ENCODE assay signal across 23 cellular contexts in the genomic region with DNA sequence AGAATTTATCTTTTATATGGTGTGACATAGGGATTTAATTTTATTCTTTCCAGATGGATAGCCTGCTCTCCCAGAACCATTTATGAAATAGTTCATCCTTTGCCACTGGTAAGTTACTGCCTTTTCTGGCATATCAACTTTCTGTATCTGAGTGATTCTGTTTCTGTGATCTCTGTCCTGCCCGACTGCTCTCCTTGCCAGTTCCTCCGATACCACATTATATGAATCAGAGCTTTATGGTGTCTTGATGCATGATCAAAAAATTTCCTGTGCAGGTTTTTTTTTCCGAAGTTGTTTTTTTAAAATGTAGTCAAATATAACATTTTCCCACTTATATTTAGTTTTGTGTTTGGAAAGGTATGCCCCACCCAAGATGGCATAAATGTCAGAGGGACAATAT.
A peak's percentile ranks its signal among the peaks of the same experiment; 100 is the strongest.
DNase-seq lines count a peak whose midpoint lies in the region; ATAC-seq and TF ChIP-seq lines count a peak whose summit lies in the region.
"Had no signal": no experiment of that assay in that cellular context is flagged by ENCODE, and none has a peak within 500 bp of the region (broad histone marks: within the 10 kb centered on the region; RNA-seq: fewer than 3 reads in every experiment).

No MANE protein-coding gene starts in this region.

- H3K27me3 ChIP-seq in adipocyte (replicated peaks; ENCODE audit: control insufficient read depth, insufficient read depth, low read length) (no peaks in the 10 kb centered on the region), body of pancreas (no peaks in the 10 kb centered on the region)
- H3K27me3 ChIP-seq: BE2C, Peyer's patch had no signal

- peaks cover 11% of the 10 kb centered on the region for H3K9me3 Mint-ChIP-seq in type B pancreatic cell

- H3K27ac ChIP-seq in body of pancreas (no peak overlapping the region), RWPE1 (no peak overlapping the region)
- H3K27ac ChIP-seq: Peyer's patch had no signal

- POLR2A ChIA-PET in RWPE1 (lab: Yijun Ruan, JAX; ENCODE audit: low non-redundant PET): no interaction called here

- H3K36me3 ChIP-seq in adipocyte (ENCODE audit: control insufficient read depth, insufficient read depth, low read length, severe bottlenecking): no peaks in the 10 kb centered on the region
- H3K36me3 ChIP-seq in body of pancreas (replicated peaks in 1 of 2; ENCODE audit: insufficient read depth in 1 of 2, low read depth in 2 of 2): no peaks in the 10 kb centered on the region
- H3K36me3 ChIP-seq: BE2C, Peyer's patch had no signal

- no peaks in the 10 kb centered on the region for H3K36me3 Mint-ChIP-seq in type B pancreatic cell
- H3K36me3 Mint-ChIP-seq: CD14-positive monocyte; CD8-positive, alpha-beta memory T cell; T-cell had no signal

- 69 to 82% methylated on average over 3 of the region's 3 CpGs for WGBS in body of pancreas, 2 donors

- intact Hi-C loops in body of pancreas (cut with DNase I): no loop called here

- no peak for ATAC-seq in body of pancreas
- ATAC-seq: GM23338, K562, T-cell had no signal

- H3K27ac Mint-ChIP-seq in type B pancreatic cell: no peak overlapping the region
- H3K27ac Mint-ChIP-seq: CD14-positive monocyte; CD8-positive, alpha-beta memory T cell; GM23338; H9; T-cell had no signal

- H3K4me3 Mint-ChIP-seq in type B pancreatic cell: no peak overlapping the region
- H3K4me3 Mint-ChIP-seq: CD14-positive monocyte; CD8-positive, alpha-beta memory T cell; GM23338; H9; T-cell had no signal

- no peak overlapping the region for H3K9ac ChIP-seq in adipocyte (ENCODE audit: low read length)

- H3K4me1 ChIP-seq in adipocyte (ENCODE audit: control insufficient read depth, insufficient read depth, low read length): peaks cover 3% of the 10 kb centered on the region
- H3K4me1 ChIP-seq in body of pancreas: no peaks in the 10 kb centered on the region
- H3K4me1 ChIP-seq: BE2C, Peyer's patch had no signal

- H3K9me3 ChIP-seq in adipocyte (ENCODE audit: control insufficient read depth, low read length) (peaks cover 30% of the 10 kb centered on the region), body of pancreas (no peaks in the 10 kb centered on the region)
- H3K9me3 ChIP-seq: BE2C had no signal

- no peak for TF ChIP-seq CTCF in body of pancreas (IDR thresholded peaks at IDR 0.05)
- TF ChIP-seq CTCF in type B pancreatic cell (conservative IDR thresholded peaks at IDR 0.05): no peak
- TF ChIP-seq CTCF in RWPE1 (conservative IDR thresholded peaks at IDR 0.05; ENCODE audit: low read depth): no peak

- peaks cover 29% of the 10 kb centered on the region for H3K27me3 Mint-ChIP-seq in type B pancreatic cell

- H3K4me3 ChIP-seq in adipocyte (ENCODE audit: low read length) (no peak overlapping the region), body of pancreas (no peak overlapping the region)
- H3K4me3 ChIP-seq: GM23338, K562, Peyer's patch had no signal

- peak; percentile 64 for DNase-seq in EL
- peak; percentile 80 for DNase-seq in LHCN-M2 (ENCODE audit: low read depth)
- DNase-seq in adipocyte (ENCODE audit: low read depth): peak; percentile 41
- DNase-seq in hypothalamus (lab: John Stamatoyannopoulos, UW): no peak
- no peak for DNase-seq in body of pancreas
- no peak for DNase-seq in type B pancreatic cell (ENCODE audit: extremely low spot score, unreplicated experiment)
- no peak for DNase-seq in RWPE1 (ENCODE audit: low spot score)
- DNase-seq: BE2C; Calu3; CD8-positive, alpha-beta memory T cell; DND-41; H9; Kasumi-1; MM.1S; NCI-H2029; NCI-H2227 treated with DMSO at 0.1 percent for 48 hours; NCI-H510A; NCI-H69; Peyer's patch; T-cell had no signal

- CTCF ChIA-PET in RWPE1 (lab: Yijun Ruan, JAX): interaction anchor here (0.6 to 0.7 kb wide), 3 partner anchors 101 to 315 kb away, joined by 3 to 5 read pairs (median 3); no protein-coding TSS in a partner anchor

- no peaks in the 10 kb centered on the region for H3K4me1 Mint-ChIP-seq in type B pancreatic cell (ENCODE audit: unreplicated experiment)
- H3K4me1 Mint-ChIP-seq: CD14-positive monocyte; CD8-positive, alpha-beta memory T cell; GM23338; T-cell had no signal

- TF ChIP-seq POLR2A in body of pancreas (IDR thresholded peaks at IDR 0.05): no peak

Comparison
In these comparisons a context has a peak if more than half of its experiments do, and no peak if none do; other contexts are left out.
1. DNase-seq: peak in EL (single experiment), LHCN-M2 (single experiment) and adipocyte (single experiment); none in hypothalamus (0 of 51), body of pancreas (0 of 4), type B pancreatic cell (single experiment) and RWPE1 (single experiment).